Comparison of ENCODE assay signal across 1 cellular context in the genomic region with DNA sequence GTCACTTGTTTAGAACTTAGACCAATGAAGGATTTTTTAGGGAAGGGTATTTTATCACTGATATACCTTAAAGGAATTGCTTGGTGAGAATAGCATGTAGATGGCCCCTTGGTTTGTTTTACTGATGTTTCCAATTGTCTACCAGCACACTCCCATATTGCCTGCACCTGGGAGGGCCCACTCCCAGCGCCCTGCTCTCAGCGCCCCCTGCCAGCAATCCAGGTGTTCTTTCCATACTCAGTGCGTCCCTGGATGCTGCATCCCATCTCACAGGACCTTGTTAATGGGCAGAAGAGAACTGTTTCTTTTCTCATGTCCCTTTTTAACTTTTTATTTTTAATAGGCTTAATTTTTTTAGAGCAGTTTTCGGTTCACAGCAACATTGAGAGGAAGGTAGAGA.
TF ChIP-seq lines count a peak whose summit lies in the region.

No MANE protein-coding gene starts in this region.

TF ChIP-seq in SK-N-SH, 30 proteins besides CTCF, POLR2A, EP300 and RAD21 (continued from another document):
- TF ChIP-seq, protein P1, sequence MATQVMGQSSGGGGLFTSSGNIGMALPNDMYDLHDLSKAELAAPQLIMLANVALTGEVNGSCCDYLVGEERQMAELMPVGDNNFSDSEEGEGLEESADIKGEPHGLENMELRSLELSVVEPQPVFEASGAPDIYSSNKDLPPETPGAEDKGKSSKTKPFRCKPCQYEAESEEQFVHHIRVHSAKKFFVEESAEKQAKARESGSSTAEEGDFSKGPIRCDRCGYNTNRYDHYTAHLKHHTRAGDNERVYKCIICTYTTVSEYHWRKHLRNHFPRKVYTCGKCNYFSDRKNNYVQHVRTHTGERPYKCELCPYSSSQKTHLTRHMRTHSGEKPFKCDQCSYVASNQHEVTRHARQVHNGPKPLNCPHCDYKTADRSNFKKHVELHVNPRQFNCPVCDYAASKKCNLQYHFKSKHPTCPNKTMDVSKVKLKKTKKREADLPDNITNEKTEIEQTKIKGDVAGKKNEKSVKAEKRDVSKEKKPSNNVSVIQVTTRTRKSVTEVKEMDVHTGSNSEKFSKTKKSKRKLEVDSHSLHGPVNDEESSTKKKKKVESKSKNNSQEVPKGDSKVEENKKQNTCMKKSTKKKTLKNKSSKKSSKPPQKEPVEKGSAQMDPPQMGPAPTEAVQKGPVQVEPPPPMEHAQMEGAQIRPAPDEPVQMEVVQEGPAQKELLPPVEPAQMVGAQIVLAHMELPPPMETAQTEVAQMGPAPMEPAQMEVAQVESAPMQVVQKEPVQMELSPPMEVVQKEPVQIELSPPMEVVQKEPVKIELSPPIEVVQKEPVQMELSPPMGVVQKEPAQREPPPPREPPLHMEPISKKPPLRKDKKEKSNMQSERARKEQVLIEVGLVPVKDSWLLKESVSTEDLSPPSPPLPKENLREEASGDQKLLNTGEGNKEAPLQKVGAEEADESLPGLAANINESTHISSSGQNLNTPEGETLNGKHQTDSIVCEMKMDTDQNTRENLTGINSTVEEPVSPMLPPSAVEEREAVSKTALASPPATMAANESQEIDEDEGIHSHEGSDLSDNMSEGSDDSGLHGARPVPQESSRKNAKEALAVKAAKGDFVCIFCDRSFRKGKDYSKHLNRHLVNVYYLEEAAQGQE (IDR thresholded peaks at IDR 0.05; ENCODE audit: low read depth, low read length), result no peak
- TF ChIP-seq POLR2AphosphoS5 (IDR thresholded peaks at IDR 0.05; ENCODE audit: low read depth, low read length) (no peak), ELF1 (IDR thresholded peaks at IDR 0.05) (no peak), SIN3A (IDR thresholded peaks at IDR 0.05; ENCODE audit: borderline replicate concordance, low read depth, low read length) (no peak), IRF3 (IDR thresholded peaks at IDR 0.05; ENCODE audit: low read depth, low read length) (no peak), RCOR1 (IDR thresholded peaks at IDR 0.05; ENCODE audit: low read length) (no peak), EZH2phosphoT487 (IDR thresholded peaks at IDR 0.05; ENCODE audit: borderline replicate concordance, low read depth) (no peak), FOXJ3 (CRISPR knock-in tag; IDR thresholded peaks at IDR 0.05) (no peak), ZBTB33 (IDR thresholded peaks at IDR 0.05; ENCODE audit: borderline replicate concordance, low read depth) (no peak), GATA2 (CRISPR knock-in tag; IDR thresholded peaks at IDR 0.05) (no peak), GABPA (IDR thresholded peaks at IDR 0.05; ENCODE audit: low read depth) (no peak), SMC3 (IDR thresholded peaks at IDR 0.05; ENCODE audit: low read depth, low read length) (no peak), NFIC (IDR thresholded peaks at IDR 0.05; ENCODE audit: borderline replicate concordance) (no peak)
